ENCODE assay signal across 17 cellular contexts in genomic region chr1:224188286-224188685, GRCh38. TPM values are rescaled to one million over a fixed set of nuclear protein-coding genes. Genes with fewer than 3 reads are reported as not detected.
DNase-seq lines count a peak whose midpoint lies in the region; ATAC-seq and TF ChIP-seq lines count a peak whose summit lies in the region.
"Had no signal": no experiment of that assay in that cellular context is flagged by ENCODE, and none has a peak within 500 bp of the region (broad histone marks: within the 10 kb centered on the region; RNA-seq: fewer than 3 reads in every experiment).

No MANE protein-coding gene starts in this region.

- POLR2A ChIA-PET in T-cell (lab: Charles Lee) = no interaction called here

- DNase-seq in activated naive CD4-positive, alpha-beta T cell treated with anti-CD3 and anti-CD28 coated beads, Interleukin-2, amount 10 ng/mL, durations not matched to agents 7 days and 5 days = no peak
- no peak for DNase-seq in activated naive CD4-positive, alpha-beta T cell treated with Interleukin-2 at 50 U/mL for 16 hours
- DNase-seq in T-cell (no peak), type B pancreatic cell (ENCODE audit: extremely low spot score, unreplicated experiment) (no peak)
- DNase-seq in activated effector memory CD4-positive, alpha-beta T cell treated with anti-CD3 and anti-CD28 coated beads, Interleukin-2, amount 50 U/mL, for 16 hours = no peak
- DNase-seq: brain microvascular endothelial cell, KBM-7, mesendoderm, naive B cell, NCI-H187, NCI-H226, pancreas, PC-3, right lobe of liver, SHP77 treated with DMSO at 0.1 percent for 48 hours had no signal

- no peaks in the 10 kb centered on the region for H3K27me3 Mint-ChIP-seq in activated naive CD4-positive, alpha-beta T cell treated with anti-CD3 and anti-CD28 coated beads, Interleukin-2, amount 10 ng/mL, durations not matched to agents 7 days and 5 days
- H3K27me3 Mint-ChIP-seq in T-cell (no peaks in the 10 kb centered on the region), type B pancreatic cell (no peaks in the 10 kb centered on the region)
- no peaks in the 10 kb centered on the region for H3K27me3 Mint-ChIP-seq in activated naive CD8-positive, alpha-beta T cell
- H3K27me3 Mint-ChIP-seq: naive B cell had no signal

- peaks cover 58% of the 10 kb centered on the region for H3K4me1 Mint-ChIP-seq in activated naive CD4-positive, alpha-beta T cell treated with anti-CD3 and anti-CD28 coated beads, Interleukin-2, amount 10 ng/mL, durations not matched to agents 7 days and 5 days
- peaks cover 39 to 62% (median 53%) of the 10 kb centered on the region in 3 donors for H3K4me1 Mint-ChIP-seq in T-cell
- peaks cover 54% of the 10 kb centered on the region for H3K4me1 Mint-ChIP-seq in activated naive CD8-positive, alpha-beta T cell (ENCODE audit: low read depth)
- peaks cover 4% of the 10 kb centered on the region for H3K4me1 Mint-ChIP-seq in type B pancreatic cell (ENCODE audit: unreplicated experiment)

- peaks cover 60% of the 10 kb centered on the region for H3K36me3 Mint-ChIP-seq in activated naive CD4-positive, alpha-beta T cell treated with anti-CD3 and anti-CD28 coated beads, Interleukin-2, amount 10 ng/mL, durations not matched to agents 7 days and 5 days
- H3K36me3 Mint-ChIP-seq in T-cell (peaks cover 19% of the 10 kb centered on the region), type B pancreatic cell (peaks cover 24% of the 10 kb centered on the region)
- H3K36me3 Mint-ChIP-seq in activated naive CD8-positive, alpha-beta T cell = peaks cover 7% of the 10 kb centered on the region

- CTCF ChIA-PET in activated naive CD4-positive, alpha-beta T cell treated with anti-CD3 and anti-CD28 coated beads, Interleukin-2, amount 10 ng/mL, durations not matched to agents 7 days and 5 days (lab: Charles Lee) = no interaction called here
- CTCF ChIA-PET in T-cell (lab: Charles Lee) = no interaction called here

- H3K4me3 Mint-ChIP-seq in activated naive CD4-positive, alpha-beta T cell treated with anti-CD3 and anti-CD28 coated beads, Interleukin-2, amount 10 ng/mL, durations not matched to agents 7 days and 5 days = no peak overlapping the region
- H3K4me3 Mint-ChIP-seq in T-cell = peak overlapping the region in 1 of 3 donors; percentile 47
- H3K4me3 Mint-ChIP-seq in activated naive CD8-positive, alpha-beta T cell = peak overlapping the region; percentile 9
- H3K4me3 Mint-ChIP-seq in type B pancreatic cell = peak overlapping the region; percentile 11

- no peak for TF ChIP-seq CTCF in type B pancreatic cell (conservative IDR thresholded peaks at IDR 0.05)

- H3K27ac Mint-ChIP-seq in activated naive CD4-positive, alpha-beta T cell treated with anti-CD3 and anti-CD28 coated beads, Interleukin-2, amount 10 ng/mL, durations not matched to agents 7 days and 5 days = peak overlapping the region; percentile 38
- H3K27ac Mint-ChIP-seq in T-cell = peak overlapping the region; percentile 82 to 85
- peak overlapping the region; percentile 79 for H3K27ac Mint-ChIP-seq in activated naive CD8-positive, alpha-beta T cell
- H3K27ac Mint-ChIP-seq in type B pancreatic cell = peak overlapping the region; percentile 16

- H3K9me3 Mint-ChIP-seq in activated naive CD4-positive, alpha-beta T cell treated with anti-CD3 and anti-CD28 coated beads, Interleukin-2, amount 10 ng/mL, durations not matched to agents 7 days and 5 days = no peaks in the 10 kb centered on the region
- H3K9me3 Mint-ChIP-seq in T-cell (peaks cover 0 to 4% (median 0%) of the 10 kb centered on the region in 3 donors), type B pancreatic cell (peaks cover 4% of the 10 kb centered on the region)
- no peaks in the 10 kb centered on the region for H3K9me3 Mint-ChIP-seq in activated naive CD8-positive, alpha-beta T cell (ENCODE audit: low read depth)

- ATAC-seq in T-cell (replicated peaks in 1 of 4) (no peak), GM21619 (IDR thresholded peaks at IDR 0.05; ENCODE audit: unreplicated experiment) (no peak)
- ATAC-seq: pancreas, PC-3, right lobe of liver had no signal

RNA-seq across cellular contexts. Expression of gene DEGS1, which starts 5.2 kb away (rescaled TPM):
- total RNA-seq in T-cell (10 to 100 TPM; 40.0 to 52.3 (median 44.4) TPM), type B pancreatic cell (ENCODE audit: low replicate concordance) (51.0 and 51.9 TPM in 2 replicates)

Comparison
In these comparisons a context has a peak if more than half of its experiments do, and no peak if none do; other contexts are left out.
1. H3K27ac Mint-ChIP-seq: peak in every context shown above with its lines; median percentile 84 in T-cell; 79 in activated naive CD8-positive, alpha-beta T cell; 38 in activated naive CD4-positive, alpha-beta T cell treated with anti-CD3 and anti-CD28 coated beads, Interleukin-2, amount 10 ng/mL, durations not matched to agents 7 days and 5 days; 16 in type B pancreatic cell.